In the genomic region with DNA sequence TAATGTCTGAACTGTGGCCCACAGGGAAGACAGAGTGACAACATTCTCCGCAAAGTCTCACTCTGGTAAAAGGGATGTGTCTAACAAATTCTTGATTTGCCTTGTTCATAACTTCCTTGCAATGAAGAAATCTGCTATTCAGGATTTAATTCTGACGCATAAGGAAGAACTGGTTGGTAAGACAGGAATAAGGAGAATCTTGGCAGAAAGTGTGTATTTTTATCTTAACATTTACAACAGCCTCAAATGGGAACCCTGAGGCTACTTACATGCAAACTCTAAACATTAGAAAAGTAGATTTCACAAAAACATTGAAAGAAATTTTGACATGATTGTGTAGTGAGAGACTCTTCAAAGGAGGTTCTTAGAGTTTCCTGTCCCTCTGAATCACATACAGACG, we compare ENCODE assay signal across 33 cellular contexts. TPM values are rescaled to one million over a fixed set of nuclear protein-coding genes. Genes with fewer than 3 reads are reported as not detected.
"Had no signal": no experiment of that assay in that cellular context is flagged by ENCODE, and none has a peak within 500 bp of the region (broad histone marks: within the 10 kb centered on the region; RNA-seq: fewer than 3 reads in every experiment).

No MANE protein-coding gene starts in this region.

- ATAC-seq: activated CD8-positive, alpha-beta memory T cell treated with anti-CD3 and anti-CD28 coated beads, Interleukin-2, amount 10 ng/mL, durations not matched to agents 7 days and 5 days; PC-3; T-cell had no signal

- H3K9me2 ChIP-seq: SK-N-SH had no signal

- H3K9me3 ChIP-seq: Peyer's patch, SJSA1, SK-N-SH had no signal

- H3K4me2 ChIP-seq: SK-N-SH had no signal

- H3K4me3 ChIP-seq: Peyer's patch, SJSA1 had no signal

- H3K27ac ChIP-seq: brain microvascular endothelial cell, Peyer's patch, SJSA1, WERI-Rb-1 had no signal

- H3K27me3 ChIP-seq: brain microvascular endothelial cell, Peyer's patch, SJSA1 had no signal

- H3K36me3 ChIP-seq: brain microvascular endothelial cell, Peyer's patch, SJSA1, WERI-Rb-1 had no signal

- DNase-seq: activated CD4-positive, alpha-beta memory T cell treated with anti-CD3 and anti-CD28 coated beads, Interleukin-2, amount 10 ng/mL, durations not matched to agents 7 days and 5 days; activated CD4-positive, alpha-beta T cell treated with anti-CD3 and anti-CD28 coated beads for 1 hour; activated CD4-positive, alpha-beta T cell treated with anti-CD3 and anti-CD28 coated beads for 48 hours; activated CD4-positive, CD25-positive, alpha-beta regulatory T cell; activated CD8-positive, alpha-beta memory T cell treated with anti-CD3 and anti-CD28 coated beads for 24 hours; activated CD8-positive, alpha-beta memory T cell treated with anti-CD3 and anti-CD28 coated beads, Interleukin-2, amount 10 ng/mL, durations not matched to agents 7 days and 5 days; activated CD8-positive, alpha-beta memory T cell treated with anti-CD3 and anti-CD28 coated beads, Interleukin-2, amount 50 U/mL, for 48 hours; activated effector memory CD4-positive, alpha-beta T cell treated with Interleukin-2 at 50 U/mL for 16 hours; activated naive CD4-positive, alpha-beta T cell treated with anti-CD3 and anti-CD28 coated beads, Interleukin-2, amount 10 ng/mL, durations not matched to agents 7 days and 5 days; activated naive CD8-positive, alpha-beta T cell treated with anti-CD3 and anti-CD28 coated beads, Interleukin-2, amount 50 U/mL, for 24 hours; activated T-cell treated with anti-CD3 and anti-CD28 coated beads, Interleukin-2, amount 50 U/mL, for 48 hours; amniotic stem cell; aorta; brain microvascular endothelial cell; central memory CD4-positive, alpha-beta T cell; NCI-H1105; NCI-H1417 treated with DMSO at 0.1 percent for 48 hours; NCI-H1930; NCI-H2081 treated with DMSO at 0.1 percent for 48 hours; NCI-H345; NCI-H524 treated with DMSO at 0.1 percent for 48 hours; NK-92 treated with Interleukin-12 subunit alpha and Interleukin-12 subunit beta, amount 100 ng/mL, for 24 hours; PC-3; Peyer's patch; RPMI8226; SHP77 treated with DMSO at 0.1 percent for 48 hours; SK-N-SH; T-cell; T-helper 9 cell; WERI-Rb-1 had no signal

- H3K9ac ChIP-seq: SK-N-SH had no signal

RNA-seq across cellular contexts. Expression of gene TMEM212, which starts 22.1 kb away (rescaled TPM):
- total RNA-seq: activated CD4-positive, alpha-beta memory T cell treated with anti-CD3 and anti-CD28 coated beads, Interleukin-2, amount 10 ng/mL, durations not matched to agents 7 days and 5 days; activated CD8-positive, alpha-beta memory T cell treated with anti-CD3 and anti-CD28 coated beads, Interleukin-2, amount 10 ng/mL, durations not matched to agents 7 days and 5 days; aorta; M059J; NCI-H460; PC-3; Peyer's patch; SJSA1; T-cell had no signal
- polyA plus RNA-seq: aorta, SK-N-SH had no signal
